In the genomic region with DNA sequence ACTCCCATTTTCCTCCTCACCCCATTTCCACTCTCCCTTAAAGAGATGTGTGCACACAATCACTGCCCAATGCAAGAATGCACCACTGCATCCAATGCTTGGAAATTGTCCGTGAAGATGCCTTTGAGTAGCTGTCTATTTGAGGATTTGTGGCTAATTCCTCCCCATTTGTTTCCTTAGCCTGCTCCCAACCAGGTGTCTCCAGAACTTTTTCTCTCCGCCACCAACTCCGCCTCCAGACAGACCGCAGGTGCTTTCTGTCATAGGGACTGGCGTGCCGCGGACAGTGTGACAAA, we compare ENCODE assay signal across 8 cellular contexts. TPM values are rescaled to one million over a fixed set of nuclear protein-coding genes. Genes with fewer than 3 reads are reported as not detected.
A peak's percentile ranks its signal among the peaks of the same experiment; 100 is the strongest.
DNase-seq lines count a peak whose midpoint lies in the region; ATAC-seq and TF ChIP-seq lines count a peak whose summit lies in the region.

No MANE protein-coding gene starts in this region.

- peak overlapping the region; percentile 90 for H3K27ac Mint-ChIP-seq in activated naive CD8-positive, alpha-beta T cell treated with anti-CD3 and anti-CD28 coated beads, Interleukin-2, amount 50 U/mL, for 24 hours

- peaks cover 90% of the 10 kb centered on the region for H3K4me1 Mint-ChIP-seq in activated naive CD8-positive, alpha-beta T cell treated with anti-CD3 and anti-CD28 coated beads, Interleukin-2, amount 50 U/mL, for 24 hours

- TF ChIP-seq RAD21 in liver (IDR thresholded peaks at IDR 0.05): no peak

- peaks cover 3% of the 10 kb centered on the region for H3K27me3 Mint-ChIP-seq in activated naive CD8-positive, alpha-beta T cell treated with anti-CD3 and anti-CD28 coated beads, Interleukin-2, amount 50 U/mL, for 24 hours

- H3K36me3 ChIP-seq in liver (ENCODE audit: control insufficient read depth in 4 of 4, insufficient read depth in 3 of 4, low read depth in 1 of 4, low read length in 3 of 4) (no peaks in the 10 kb centered on the region), upper lobe of right lung (no peaks in the 10 kb centered on the region)

- H3K4me3 ChIP-seq in liver (ENCODE audit: low read depth in 1 of 3, low read length in 3 of 3): peak overlapping the region; percentile 81 to 97 (median 89)
- H3K4me3 ChIP-seq in upper lobe of right lung: peak overlapping the region; percentile 87

- peaks cover 14% of the 10 kb centered on the region for H3K36me3 Mint-ChIP-seq in activated naive CD8-positive, alpha-beta T cell treated with anti-CD3 and anti-CD28 coated beads, Interleukin-2, amount 50 U/mL, for 24 hours (ENCODE audit: low read depth)

- under 1% methylated on average over 7 of the region's 7 CpGs for WGBS in liver

- H3K9ac ChIP-seq in liver (ENCODE audit: low read depth in 1 of 2, low read length in 2 of 2): peak overlapping the region; percentile 33 to 77

- TF ChIP-seq CTCF in liver (IDR thresholded peaks at IDR 0.05; ENCODE audit: low read depth, low read length, missing input control) (no peak), upper lobe of right lung (IDR thresholded peaks at IDR 0.05) (no peak)

- H3K27me3 ChIP-seq in liver (ENCODE audit: control insufficient read depth in 4 of 4, insufficient read depth in 4 of 4, low read length in 3 of 4): no peaks in the 10 kb centered on the region
- H3K27me3 ChIP-seq in upper lobe of right lung: no peaks in the 10 kb centered on the region

- peak overlapping the region; percentile 88 for H3K4me3 Mint-ChIP-seq in activated naive CD8-positive, alpha-beta T cell treated with anti-CD3 and anti-CD28 coated beads, Interleukin-2, amount 50 U/mL, for 24 hours

- H3K9me3 Mint-ChIP-seq in activated naive CD8-positive, alpha-beta T cell treated with anti-CD3 and anti-CD28 coated beads, Interleukin-2, amount 50 U/mL, for 24 hours: peaks cover 4% of the 10 kb centered on the region

- no peak for DNase-seq in activated naive CD8-positive, alpha-beta T cell treated with anti-CD3 and anti-CD28 coated beads, Interleukin-2, amount 50 U/mL, for 24 hours
- DNase-seq in upper lobe of right lung (no peak), head of caudate nucleus (no peak)

- H3K4me1 ChIP-seq in liver (ENCODE audit: control insufficient read depth in 4 of 4, insufficient read depth in 4 of 4, low read length in 3 of 4) (peaks cover 7 to 53% (median 45%) of the 10 kb centered on the region in 4 donors), upper lobe of right lung (peaks cover 53% of the 10 kb centered on the region)

- intact Hi-C loops in upper lobe of right lung (cut with DNase I): no loop called here
- intact Hi-C loops in head of caudate nucleus (cut with DNase I): no loop called here

- H3K9me3 ChIP-seq in liver (ENCODE audit: control insufficient read depth in 4 of 4, low read length in 3 of 4) (no peaks in the 10 kb centered on the region), upper lobe of right lung (no peaks in the 10 kb centered on the region)

- ATAC-seq in GM18907 (IDR thresholded peaks at IDR 0.05; ENCODE audit: unreplicated experiment): peak; percentile 18
- ATAC-seq in HG03045 (IDR thresholded peaks at IDR 0.05; ENCODE audit: unreplicated experiment): peak; percentile 3
- peak; percentile 2 for ATAC-seq in activated naive CD8-positive, alpha-beta T cell treated with anti-CD3 and anti-CD28 coated beads, Interleukin-2, amount 50 U/mL, for 24 hours
- ATAC-seq in upper lobe of right lung: no peak
- ATAC-seq in HG02798 (IDR thresholded peaks at IDR 0.05; ENCODE audit: poor library complexity, unreplicated experiment): no peak
- no peak for ATAC-seq in GM21381 (IDR thresholded peaks at IDR 0.05; ENCODE audit: unreplicated experiment)

- H3K27ac ChIP-seq in liver (ENCODE audit: low read depth in 1 of 2, low read length in 2 of 2): peak overlapping the region; percentile 72 to 74
- peak overlapping the region; percentile 92 for H3K27ac ChIP-seq in upper lobe of right lung

TF ChIP-seq in liver, 16 proteins besides CTCF, POLR2A, EP300 and RAD21:
- TF ChIP-seq NR2F2 (IDR thresholded peaks at IDR 0.05) (no peak), SP1 (IDR thresholded peaks at IDR 0.05) (no peak), HNF4G (IDR thresholded peaks at IDR 0.05) (no peak), FOXA2 (IDR thresholded peaks at IDR 0.05) (no peak)
- TF ChIP-seq, protein P1, sequence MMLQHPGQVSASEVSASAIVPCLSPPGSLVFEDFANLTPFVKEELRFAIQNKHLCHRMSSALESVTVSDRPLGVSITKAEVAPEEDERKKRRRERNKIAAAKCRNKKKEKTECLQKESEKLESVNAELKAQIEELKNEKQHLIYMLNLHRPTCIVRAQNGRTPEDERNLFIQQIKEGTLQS (IDR thresholded peaks at IDR 0.05): no peak
- TF ChIP-seq, protein P2, sequence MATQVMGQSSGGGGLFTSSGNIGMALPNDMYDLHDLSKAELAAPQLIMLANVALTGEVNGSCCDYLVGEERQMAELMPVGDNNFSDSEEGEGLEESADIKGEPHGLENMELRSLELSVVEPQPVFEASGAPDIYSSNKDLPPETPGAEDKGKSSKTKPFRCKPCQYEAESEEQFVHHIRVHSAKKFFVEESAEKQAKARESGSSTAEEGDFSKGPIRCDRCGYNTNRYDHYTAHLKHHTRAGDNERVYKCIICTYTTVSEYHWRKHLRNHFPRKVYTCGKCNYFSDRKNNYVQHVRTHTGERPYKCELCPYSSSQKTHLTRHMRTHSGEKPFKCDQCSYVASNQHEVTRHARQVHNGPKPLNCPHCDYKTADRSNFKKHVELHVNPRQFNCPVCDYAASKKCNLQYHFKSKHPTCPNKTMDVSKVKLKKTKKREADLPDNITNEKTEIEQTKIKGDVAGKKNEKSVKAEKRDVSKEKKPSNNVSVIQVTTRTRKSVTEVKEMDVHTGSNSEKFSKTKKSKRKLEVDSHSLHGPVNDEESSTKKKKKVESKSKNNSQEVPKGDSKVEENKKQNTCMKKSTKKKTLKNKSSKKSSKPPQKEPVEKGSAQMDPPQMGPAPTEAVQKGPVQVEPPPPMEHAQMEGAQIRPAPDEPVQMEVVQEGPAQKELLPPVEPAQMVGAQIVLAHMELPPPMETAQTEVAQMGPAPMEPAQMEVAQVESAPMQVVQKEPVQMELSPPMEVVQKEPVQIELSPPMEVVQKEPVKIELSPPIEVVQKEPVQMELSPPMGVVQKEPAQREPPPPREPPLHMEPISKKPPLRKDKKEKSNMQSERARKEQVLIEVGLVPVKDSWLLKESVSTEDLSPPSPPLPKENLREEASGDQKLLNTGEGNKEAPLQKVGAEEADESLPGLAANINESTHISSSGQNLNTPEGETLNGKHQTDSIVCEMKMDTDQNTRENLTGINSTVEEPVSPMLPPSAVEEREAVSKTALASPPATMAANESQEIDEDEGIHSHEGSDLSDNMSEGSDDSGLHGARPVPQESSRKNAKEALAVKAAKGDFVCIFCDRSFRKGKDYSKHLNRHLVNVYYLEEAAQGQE (IDR thresholded peaks at IDR 0.05): no peak
TF ChIP-seq in liver: peak in this region for 0.

RNA-seq across cellular contexts. Expression of a gene that starts 0.5 kb away (rescaled TPM):
- 100 to 1,000 TPM; 105 to 112 TPM for total RNA-seq in liver
- 10 to 100 TPM; 70.2 to 92.9 TPM for polyA plus RNA-seq in liver
- total RNA-seq in upper lobe of right lung: 132 TPM

Comparison
In these comparisons a context has a peak if more than half of its experiments do, and no peak if none do; other contexts are left out.
1. ATAC-seq: peak in GM18907 (single experiment), HG03045 (single experiment) and activated naive CD8-positive, alpha-beta T cell treated with anti-CD3 and anti-CD28 coated beads, Interleukin-2, amount 50 U/mL, for 24 hours (single experiment); none in upper lobe of right lung (single experiment), HG02798 (single experiment) and GM21381 (single experiment).